ENCODE assay signal across 21 cellular contexts in genomic region chr14:55914771-55915170, GRCh38.
"Had no signal": no experiment of that assay in that cellular context is flagged by ENCODE, and none has a peak within 500 bp of the region (broad histone marks: within the 10 kb centered on the region; RNA-seq: fewer than 3 reads in every experiment).

No MANE protein-coding gene starts in this region.

- DNase-seq: activated CD4-positive, alpha-beta T cell treated with anti-CD3 and anti-CD28 coated beads for 1 hour; activated CD8-positive, alpha-beta memory T cell treated with anti-CD3 and anti-CD28 coated beads for 24 hours; activated CD8-positive, alpha-beta memory T cell treated with anti-CD3 and anti-CD28 coated beads, Interleukin-2, amount 50 U/mL, for 48 hours; activated effector memory CD4-positive, alpha-beta T cell treated with Interleukin-2 at 50 U/mL for 16 hours; activated T-cell treated with anti-CD3 and anti-CD28 coated beads, Interleukin-2, amount 50 U/mL, for 48 hours; adrenal gland; cortex of kidney; midbrain; nephron progenitor cell; occipital lobe; stimulated activated CD4-positive, alpha-beta T cell treated with anti-CD3 and anti-CD28 coated beads, Interleukin-15, amount 100 ng/mL, for 24 hours; stimulated activated CD4-positive, alpha-beta T cell treated with anti-CD3 and anti-CD28 coated beads, Interleukin-2, amount 100 ng/mL, for 48 hours; stimulated activated naive CD8-positive, alpha-beta T cell treated with anti-CD3 and anti-CD28 coated beads, Interleukin-15, amount 100 ng/mL, for 72 hours; SW 1271; T-helper 2 cell had no signal

- H3K4me3 ChIP-seq: adrenal gland, right atrium auricular region, skin epidermis, suprapubic skin had no signal

- H3K9me3 ChIP-seq: adrenal gland, right atrium auricular region, suprapubic skin had no signal

- ATAC-seq: activated naive CD4-positive, alpha-beta T cell treated with anti-CD3 and anti-CD28 coated beads, Interleukin-2, amount 50 U/mL, for 72 hours; left lobe of liver; stimulated activated naive CD8-positive, alpha-beta T cell treated with anti-CD3 and anti-CD28 coated beads, Interleukin-15, amount 100 ng/mL, for 72 hours had no signal

- H3K27ac ChIP-seq: suprapubic skin, VCaP had no signal

- H3K27me3 ChIP-seq: adrenal gland, right atrium auricular region, suprapubic skin had no signal

- H3K4me1 ChIP-seq: adrenal gland had no signal

- H3K36me3 ChIP-seq: adrenal gland, right atrium auricular region, suprapubic skin had no signal
